8 cellular contexts compared by ENCODE assay signal in the genomic region with DNA sequence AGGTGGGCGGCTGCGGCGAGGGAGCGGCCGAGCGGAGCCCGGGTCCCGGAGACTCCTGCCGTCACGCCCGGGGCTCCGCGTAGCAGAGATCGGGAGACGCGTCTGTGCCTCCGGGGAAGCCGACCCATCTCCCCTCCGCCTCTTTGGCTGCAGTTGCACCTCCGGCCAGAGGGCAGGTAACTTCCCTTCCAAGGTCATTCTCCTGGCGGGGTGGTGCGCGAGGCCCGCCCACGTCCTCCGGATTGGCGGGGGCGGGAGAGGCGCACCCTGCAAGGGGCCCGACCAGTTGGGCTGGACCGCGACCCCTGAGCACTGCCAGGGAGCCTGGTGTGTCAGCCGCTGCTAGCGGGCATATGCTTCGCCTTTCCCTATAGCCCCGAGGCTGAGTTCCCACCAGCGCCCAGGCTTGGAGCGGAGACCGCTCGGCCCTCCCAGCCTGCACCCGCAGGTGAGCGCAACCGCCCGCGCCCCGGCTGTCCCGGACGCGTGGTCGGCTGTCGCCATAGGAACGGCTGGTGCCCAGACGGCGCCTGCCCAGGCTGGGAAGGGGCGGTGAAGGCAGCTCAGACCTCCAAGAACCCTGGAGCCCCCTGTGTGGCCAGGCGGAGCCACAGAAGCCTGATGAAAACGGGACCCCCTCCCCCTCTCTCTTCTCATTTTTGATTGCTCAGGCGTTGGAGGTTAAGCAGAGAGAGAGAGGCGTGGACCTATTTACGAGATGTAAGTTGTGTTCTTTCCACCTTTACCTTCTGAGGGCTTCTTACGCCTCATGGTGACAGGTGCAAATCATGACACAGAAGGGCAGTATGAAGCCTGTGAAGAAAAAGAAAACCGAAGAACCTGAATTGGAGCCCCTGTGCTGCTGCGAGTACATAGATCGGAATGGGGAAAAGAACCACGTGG. TPM values are rescaled to one million over a fixed set of nuclear protein-coding genes. Genes with fewer than 3 reads are reported as not detected.
DNase-seq lines count a peak whose midpoint lies in the region; ATAC-seq and TF ChIP-seq lines count a peak whose summit lies in the region.

No MANE protein-coding gene starts in this region.

- DNase-seq in NCI-H82 (lab: John Stamatoyannopoulos, UW) = peak; percentile 71
- no peak for DNase-seq in NCI-H82 treated with DMSO at 0.1 percent for 48 hours (lab: John Stamatoyannopoulos, UW; ENCODE audit: unreplicated experiment)
- peak; percentile 46 for DNase-seq in NCI-H2171 (lab: John Stamatoyannopoulos, UW)
- DNase-seq in activated CD8-positive, alpha-beta memory T cell treated with anti-CD3 and anti-CD28 coated beads for 24 hours = peak; percentile 80

- H3K9me3 ChIP-seq in esophagus (ENCODE audit: control insufficient read depth in 2 of 2, insufficient read depth in 1 of 2, low read depth in 1 of 2, low read length in 1 of 2) (no peaks in the 10 kb centered on the region), neural cell (ENCODE audit: low read length) (no peaks in the 10 kb centered on the region)

- TF ChIP-seq CTCF in neural cell (IDR thresholded peaks at IDR 0.05; ENCODE audit: poor library complexity, severe bottlenecking) = no peak

- H3K79me2 ChIP-seq in neural cell (replicated peaks; ENCODE audit: insufficient read depth, low read length) = no peaks in the 10 kb centered on the region

- no peaks in the 10 kb centered on the region for H4K20me1 ChIP-seq in neural cell (ENCODE audit: insufficient read depth)

- peak overlapping the region; percentile 57 for H3K9ac ChIP-seq in neural cell (ENCODE audit: low read length)

- H3K4me1 ChIP-seq in esophagus (ENCODE audit: control insufficient read depth in 2 of 2, insufficient read depth in 2 of 2, low read length in 1 of 2) = no peaks in the 10 kb centered on the region
- H3K4me1 ChIP-seq in urinary bladder (ENCODE audit: insufficient read depth) = no peaks in the 10 kb centered on the region

- H3K27me3 ChIP-seq in esophagus (ENCODE audit: control insufficient read depth in 1 of 2, insufficient read depth in 2 of 2, low read length in 2 of 2) = no peaks in the 10 kb centered on the region
- H3K27me3 ChIP-seq in neural cell (ENCODE audit: insufficient read depth, low read depth, low read length) = peaks cover 19% of the 10 kb centered on the region

- H3F3A ChIP-seq in neural cell (ENCODE audit: insufficient read depth, low read length, poor library complexity, severe bottlenecking) = no peaks in the 10 kb centered on the region

- H3K36me3 ChIP-seq in esophagus (ENCODE audit: control insufficient read depth in 2 of 2, insufficient read depth in 2 of 2, low read length in 1 of 2) (no peaks in the 10 kb centered on the region), neural cell (ENCODE audit: insufficient read depth, low read length) (no peaks in the 10 kb centered on the region), urinary bladder (ENCODE audit: insufficient read depth) (no peaks in the 10 kb centered on the region)

- H3K9me2 ChIP-seq in neural cell (ENCODE audit: insufficient read depth, low read length) = no peaks in the 10 kb centered on the region

- TF ChIP-seq EP300 in neural cell (conservative IDR thresholded peaks at IDR 0.05; ENCODE audit: poor library complexity, severe bottlenecking) = no peak

- ATAC-seq in HG02852 (IDR thresholded peaks at IDR 0.05; ENCODE audit: unreplicated experiment) = peak; percentile 56

- H3K4me3 ChIP-seq in esophagus (ENCODE audit: low read depth in 1 of 2, low read length in 2 of 2) (peak overlapping the region; percentile 63 to 85), neural cell (ENCODE audit: low read length) (peak overlapping the region; percentile 86), urinary bladder (ENCODE audit: low read depth, low read length) (peak overlapping the region; percentile 74)

- WGBS in esophagus, 2 donors = 1 to 2% methylated on average over 59 to 65 of the region's 65 CpGs
- WGBS in urinary bladder = 3% methylated on average over 65 of the region's 65 CpGs

- H3K4me2 ChIP-seq in neural cell (ENCODE audit: low read length) = peak overlapping the region; percentile 54

- H3K27ac ChIP-seq in esophagus (ENCODE audit: low read depth in 2 of 2, low read length in 1 of 2) (peak overlapping the region; percentile 7 to 70), neural cell (ENCODE audit: low read length) (no peak overlapping the region), urinary bladder (ENCODE audit: low read depth) (no peak overlapping the region)

- peak overlapping the region; percentile 58 for H2AFZ ChIP-seq in neural cell (ENCODE audit: low read depth, low read length)

- no peak for TF ChIP-seq RAD21 in neural cell (conservative IDR thresholded peaks at IDR 0.05)

TF ChIP-seq in neural cell, 6 proteins besides CTCF, POLR2A, EP300 and RAD21:
- TF ChIP-seq TAF1 (IDR thresholded peaks at IDR 0.05; ENCODE audit: low read depth) = no peak
- no peak for TF ChIP-seq POLR2AphosphoS5 (IDR thresholded peaks at IDR 0.05)
- TF ChIP-seq, protein P1, sequence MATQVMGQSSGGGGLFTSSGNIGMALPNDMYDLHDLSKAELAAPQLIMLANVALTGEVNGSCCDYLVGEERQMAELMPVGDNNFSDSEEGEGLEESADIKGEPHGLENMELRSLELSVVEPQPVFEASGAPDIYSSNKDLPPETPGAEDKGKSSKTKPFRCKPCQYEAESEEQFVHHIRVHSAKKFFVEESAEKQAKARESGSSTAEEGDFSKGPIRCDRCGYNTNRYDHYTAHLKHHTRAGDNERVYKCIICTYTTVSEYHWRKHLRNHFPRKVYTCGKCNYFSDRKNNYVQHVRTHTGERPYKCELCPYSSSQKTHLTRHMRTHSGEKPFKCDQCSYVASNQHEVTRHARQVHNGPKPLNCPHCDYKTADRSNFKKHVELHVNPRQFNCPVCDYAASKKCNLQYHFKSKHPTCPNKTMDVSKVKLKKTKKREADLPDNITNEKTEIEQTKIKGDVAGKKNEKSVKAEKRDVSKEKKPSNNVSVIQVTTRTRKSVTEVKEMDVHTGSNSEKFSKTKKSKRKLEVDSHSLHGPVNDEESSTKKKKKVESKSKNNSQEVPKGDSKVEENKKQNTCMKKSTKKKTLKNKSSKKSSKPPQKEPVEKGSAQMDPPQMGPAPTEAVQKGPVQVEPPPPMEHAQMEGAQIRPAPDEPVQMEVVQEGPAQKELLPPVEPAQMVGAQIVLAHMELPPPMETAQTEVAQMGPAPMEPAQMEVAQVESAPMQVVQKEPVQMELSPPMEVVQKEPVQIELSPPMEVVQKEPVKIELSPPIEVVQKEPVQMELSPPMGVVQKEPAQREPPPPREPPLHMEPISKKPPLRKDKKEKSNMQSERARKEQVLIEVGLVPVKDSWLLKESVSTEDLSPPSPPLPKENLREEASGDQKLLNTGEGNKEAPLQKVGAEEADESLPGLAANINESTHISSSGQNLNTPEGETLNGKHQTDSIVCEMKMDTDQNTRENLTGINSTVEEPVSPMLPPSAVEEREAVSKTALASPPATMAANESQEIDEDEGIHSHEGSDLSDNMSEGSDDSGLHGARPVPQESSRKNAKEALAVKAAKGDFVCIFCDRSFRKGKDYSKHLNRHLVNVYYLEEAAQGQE (IDR thresholded peaks at IDR 0.05; ENCODE audit: borderline replicate concordance) = no peak
- peak; percentile 12 for TF ChIP-seq MXI1 (conservative IDR thresholded peaks at IDR 0.05; ENCODE audit: poor library complexity, severe bottlenecking)
- TF ChIP-seq SMC3 (conservative IDR thresholded peaks at IDR 0.05; ENCODE audit: poor library complexity) = no peak
- TF ChIP-seq EZH2 (IDR thresholded peaks at IDR 0.05; ENCODE audit: borderline replicate concordance, insufficient read depth, low read length, poor library complexity, severe bottlenecking) = no peak

RNA-seq across cellular contexts. Expression of a gene that starts 0.5 kb away (rescaled TPM):
- polyA plus RNA-seq in esophagus (1 to 10 TPM; 1.6 to 2.1 TPM), neural cell (7.7 and 11.5 TPM in 2 replicates), urinary bladder (1.3 TPM)
- polyA minus RNA-seq in neural cell = 9.4 and 11.4 TPM in 2 replicates
- total RNA-seq in urinary bladder = 2.4 TPM

Comparison
In these comparisons a context has a peak if more than half of its experiments do, and no peak if none do; other contexts are left out.
1. H3K27ac ChIP-seq: peak in esophagus (2 of 2); none in neural cell (single experiment) and urinary bladder (single experiment).
2. Peak in every context shown above with its lines, with median percentiles within 50 percentile points of each other: H3K4me3 ChIP-seq.